In genomic region chr11:77101043-77101537, GRCh38 we compare ENCODE assay signal across 9 cellular contexts. TPM values are rescaled to one million over a fixed set of nuclear protein-coding genes. Genes with fewer than 3 reads are reported as not detected.
DNase-seq lines count a peak whose midpoint lies in the region; ATAC-seq, FAIRE-seq and TF ChIP-seq lines count a peak whose summit lies in the region.
"Had no signal": no experiment of that assay in that cellular context is flagged by ENCODE, and none has a peak within 500 bp of the region (broad histone marks: within the 10 kb centered on the region; RNA-seq: fewer than 3 reads in every experiment).

No MANE protein-coding gene starts in this region.

- no peaks in the 10 kb centered on the region for H3K36me3 ChIP-seq in RWPE2 (ENCODE audit: low read depth)
- H3K36me3 ChIP-seq in tibial artery: peaks cover 0 to 8% (median 0%) of the 10 kb centered on the region in 3 donors

- no peaks in the 10 kb centered on the region for H3K27me3 ChIP-seq in RWPE2 (ENCODE audit: insufficient read depth, poor library complexity, severe bottlenecking)
- H3K27me3 ChIP-seq in tibial artery: no peaks in the 10 kb centered on the region

- no peak for FAIRE-seq in GM18507 (lab: Jason Lieb, UNC)

- intact Hi-C loops in tibial artery (cut with DNase I; ENCODE audit: low total_unique reads): no loop called here

- no peaks in the 10 kb centered on the region for H3K9me3 ChIP-seq in RWPE2 (ENCODE audit: severe bottlenecking)
- no peaks in the 10 kb centered on the region for H3K9me3 ChIP-seq in tibial artery

- POLR2A ChIA-PET in AG04449 (lab: Yijun Ruan, JAX): no interaction called here

- no peak for ATAC-seq in RWPE2 (ENCODE audit: low read depth)
- no peak for ATAC-seq in GM19328 (IDR thresholded peaks at IDR 0.05; ENCODE audit: unreplicated experiment)
- ATAC-seq in HG02678 (IDR thresholded peaks at IDR 0.05; ENCODE audit: unreplicated experiment): no peak

- H3K4me1 ChIP-seq in RWPE2 (ENCODE audit: insufficient read depth, poor library complexity, severe bottlenecking): no peaks in the 10 kb centered on the region
- no peaks in the 10 kb centered on the region for H3K4me1 ChIP-seq in tibial artery

- TF ChIP-seq CTCF in AG04449 (IDR thresholded peaks at IDR 0.05; ENCODE audit: insufficient read depth, low read length, missing control alignments) (peak; percentile 48), RWPE2 (IDR thresholded peaks at IDR 0.05; ENCODE audit: poor library complexity, severe bottlenecking) (peak; percentile 16), fibroblast of villous mesenchyme (IDR thresholded peaks at IDR 0.05; ENCODE audit: insufficient read depth, low read depth, low read length) (peak; percentile 57), tibial artery (IDR thresholded peaks at IDR 0.05) (no peak)

- H3K27ac ChIP-seq in RWPE2 (ENCODE audit: poor library complexity, severe bottlenecking): no peak overlapping the region
- H3K27ac ChIP-seq in tibial artery: no peak overlapping the region

- no peak overlapping the region for H3K4me3 ChIP-seq in AG04449 (ENCODE audit: low read depth, low read length)
- no peak overlapping the region for H3K4me3 ChIP-seq in RWPE2 (ENCODE audit: severe bottlenecking)
- H3K4me3 ChIP-seq in fibroblast of villous mesenchyme (ENCODE audit: low read depth, low read length): no peak overlapping the region
- H3K4me3 ChIP-seq in tibial artery: no peak overlapping the region

- DNase-seq in AG04449 (ENCODE audit: low read depth, low spot score) (no peak), GM18507 (ENCODE audit: extremely low spot score, insufficient read length, low read depth) (peak; percentile 25), RWPE2 (ENCODE audit: low spot score) (no peak), fibroblast of villous mesenchyme (ENCODE audit: low read depth) (peak; percentile 17), tibial artery (no peak), GF-D8 (lab: John Stamatoyannopoulos, UW) (no peak)
- DNase-seq: NCI-H1092 had no signal

- CTCF ChIA-PET in AG04449 (lab: Yijun Ruan, JAX): interaction anchor here (0.8 to 17.5 kb wide), 11 partner anchors 9 to 456 kb away, joined by 3 to 273 read pairs (median 4); no protein-coding TSS in a partner anchor

RNA-seq across cellular contexts. Expression of gene OMP, which starts 1.6 kb away (rescaled TPM):
- 1.6 TPM in 1 of 2 replicates, not detected in the other for total RNA-seq in fibroblast of villous mesenchyme

RNA-seq across cellular contexts. Expression of gene MYO7A, which starts 27.0 kb away (rescaled TPM):
- 0.32 and 0.43 TPM in 2 replicates for total RNA-seq in fibroblast of villous mesenchyme

RNA-seq across cellular contexts. Expression of gene CAPN5, which starts 34.3 kb away (rescaled TPM):
- 14.7 and 21.6 TPM in 2 replicates for total RNA-seq in fibroblast of villous mesenchyme

Comparison
In these comparisons a context has a peak if more than half of its experiments do, and no peak if none do; other contexts are left out.
1. DNase-seq: peak in GM18507 (single experiment) and fibroblast of villous mesenchyme (single experiment); none in AG04449 (single experiment), RWPE2 (single experiment), tibial artery (0 of 2) and GF-D8 (single experiment).
2. CTCF ChIP-seq: peak in AG04449 (single experiment), RWPE2 (single experiment) and fibroblast of villous mesenchyme (single experiment); none in tibial artery (0 of 2).